7 cellular contexts compared by ENCODE assay signal in genomic region chr7:131110294-131111080, GRCh38.
DNase-seq lines count a peak whose midpoint lies in the region; ATAC-seq, FAIRE-seq and TF ChIP-seq lines count a peak whose summit lies in the region.

No MANE protein-coding gene starts in this region.

- no peak for TF ChIP-seq RAD21 in HepG2 (CRISPR knock-in tag; IDR thresholded peaks at IDR 0.05)

- H3K4me1 ChIP-seq in mammary epithelial cell (ENCODE audit: insufficient read depth, low read length) (peaks cover 31% of the 10 kb centered on the region), HepG2 (ENCODE audit: insufficient read depth, low read length) (peaks cover 31% of the 10 kb centered on the region)

- H3K79me2 ChIP-seq in mammary epithelial cell (ENCODE audit: insufficient read depth, low read length) = peaks cover 43% of the 10 kb centered on the region
- H3K79me2 ChIP-seq in HepG2 (ENCODE audit: insufficient read depth, low read length) = peaks cover 28% of the 10 kb centered on the region

- CTCF ChIA-PET in mammary epithelial cell (lab: Charles Lee; ENCODE audit: low non-redundant PET) = no interaction called here
- CTCF ChIA-PET in HepG2 (lab: Yijun Ruan, JAX; ENCODE audit: low intra/inter-chr PET ratio, low total read pairs) = no interaction called here

- H3K27me3 ChIP-seq in mammary epithelial cell (ENCODE audit: insufficient read depth, low read length) (no peaks in the 10 kb centered on the region), HepG2 (ENCODE audit: control insufficient read depth in 1 of 2, insufficient read depth in 2 of 2, low read length in 2 of 2) (no peaks in the 10 kb centered on the region; a peak in 1 of 5 replicates)

- peak; percentile 1; the same call in 1 of the 3 replicates for ATAC-seq in HepG2

- TF ChIP-seq CTCF in mammary epithelial cell (conservative IDR thresholded peaks at IDR 0.05 in 1 of 2, IDR thresholded peaks at IDR 0.05 in 1 of 2; ENCODE audit: extremely low read depth in 1 of 2, insufficient read depth in 1 of 2, low read depth in 1 of 2, low read length in 2 of 2) = no peak
- no peak for TF ChIP-seq CTCF in HepG2 (CRISPR knock-in tag; IDR thresholded peaks at IDR 0.05)

- no peaks in the 10 kb centered on the region for H4K20me1 ChIP-seq in mammary epithelial cell (ENCODE audit: insufficient read depth, low read length)
- peaks cover under 1% of the 10 kb centered on the region; the same call in 1 of the 2 replicates for H4K20me1 ChIP-seq in HepG2 (ENCODE audit: insufficient read depth, low read length)

- H3K9ac ChIP-seq in mammary epithelial cell (ENCODE audit: insufficient read depth, low read length) = peak overlapping the region; percentile 77
- peak overlapping the region; percentile 89 for H3K9ac ChIP-seq in HepG2 (ENCODE audit: insufficient read depth, low read depth, low read length)

- in situ Hi-C loops in mammary epithelial cell (cut with MboI; ENCODE audit: low sequenced_read_pairs in 2 of 2) (loop anchor here in 1 of 2 donors (25.0 kb wide), 1 partner anchor 177 kb away; no protein-coding TSS in a partner anchor), HepG2 (cut with HindIII; ENCODE audit: extremely low pct_ligation_motif_present, low pct_unique_long_range_greater_than_20kb) (no loop called here)

- intact Hi-C loops in mammary epithelial cell (cut with micrococcal nuclease) (loop anchor here (1.0 kb wide), 1 partner anchor 78 kb away; no protein-coding TSS in a partner anchor), HepG2 (cut with micrococcal nuclease; ENCODE audit: unreplicated experiment) (loop anchor here (2.0 kb wide), 1 partner anchor 216 kb away; the partner anchor contains the start of gene MKLN1)

- H3K27ac ChIP-seq in mammary epithelial cell (ENCODE audit: insufficient read depth, low read depth, low read length) (peak overlapping the region; percentile 82), HepG2 (ENCODE audit: extremely low read length, insufficient read depth, low read length) (peak overlapping the region; percentile 73), temporal lobe (ENCODE audit: low read depth, low read length) (peak overlapping the region; percentile 99)

- POLR2A ChIA-PET in HepG2 (lab: Yijun Ruan, JAX) = interaction anchor here (1.3 to 2.4 kb wide), 4 partner anchors 22 to 216 kb away, joined by 3 to 11 read pairs (median 4); no protein-coding TSS in a partner anchor

- H2AFZ ChIP-seq in mammary epithelial cell (ENCODE audit: low read depth, low read length) (peak overlapping the region; percentile 84), HepG2 (ENCODE audit: low read length) (peak overlapping the region; percentile 77)

- TF ChIP-seq EP300 in HepG2 (IDR thresholded peaks at IDR 0.05; ENCODE audit: low read depth in 2 of 2, low read length in 2 of 2) = no peak
- TF ChIP-seq EP300 in HepG2 (CRISPR knock-in tag; IDR thresholded peaks at IDR 0.05; ENCODE audit: borderline replicate concordance) = no peak

- no peak; a peak in 1 of 4 replicates for TF ChIP-seq POLR2A in HepG2 (IDR thresholded peaks at IDR 0.05; ENCODE audit: insufficient read depth in 1 of 2, low read depth in 2 of 2, low read length in 2 of 2)

- BruUV-seq in mammary epithelial cell (replicated peaks; lab: Mats Ljungman, UMichigan) (TSS peak; percentile 37), HepG2 (replicated peaks; lab: Mats Ljungman, UMichigan) (TSS peak; percentile 53)

- peak; percentile 72 for FAIRE-seq in HepG2 (lab: Jason Lieb, UNC)

- H3K4me3 ChIP-seq in mammary epithelial cell (replicated peaks in 1 of 3; ENCODE audit: insufficient read depth in 1 of 3, low read depth in 2 of 3, low read length in 3 of 3) (peak overlapping the region; percentile 45 to 86 (median 64)), HepG2 (replicated peaks in 1 of 3; ENCODE audit: insufficient read depth in 1 of 3, low read depth in 2 of 3, low read length in 3 of 3) (peak overlapping the region; percentile 85 to 91 (median 89))

- peak overlapping the region; percentile 89 for H3K4me2 ChIP-seq in mammary epithelial cell (ENCODE audit: insufficient read depth, low read depth, low read length)
- H3K4me2 ChIP-seq in HepG2 (ENCODE audit: low read depth, low read length) = peak overlapping the region; percentile 100

- H3K9me3 ChIP-seq in mammary epithelial cell (replicated peaks; ENCODE audit: insufficient read depth, low read length) = no peaks in the 10 kb centered on the region
- H3K9me3 ChIP-seq in HepG2 (ENCODE audit: low read length) = no peaks in the 10 kb centered on the region

- dilution Hi-C loops in mammary epithelial cell (cut with HindIII; ENCODE audit: low sequenced_read_pairs) = no loop called here

- DNase-seq in EL (peak; percentile 41), M059J (ENCODE audit: low read depth) (peak; percentile 60), mammary epithelial cell (peak; percentile 26), HepG2 (ENCODE audit: low spot score) (no peak), NCI-H187 treated with DMSO at 0.1 percent for 48 hours (lab: John Stamatoyannopoulos, UW) (no peak)
- DNase-seq in activated CD8-positive, alpha-beta memory T cell treated with anti-CD3 and anti-CD28 coated beads for 24 hours = no peak

- H3K36me3 ChIP-seq in mammary epithelial cell (ENCODE audit: insufficient read depth, low read length) (no peaks in the 10 kb centered on the region), HepG2 (replicated peaks in 1 of 2; ENCODE audit: control insufficient read depth in 1 of 2, insufficient read depth in 2 of 2, low read length in 2 of 2) (no peaks in the 10 kb centered on the region)

- 6% methylated on average over 3 of the region's 12 CpGs for WGBS in mammary epithelial cell (ENCODE audit: low coverage, missing lambda C conversion rate)
- WGBS in HepG2 (ENCODE audit: low lambda C conversion rate) = 1% methylated on average over 8 of the region's 12 CpGs

TF ChIP-seq in HepG2, 621 proteins besides CTCF, POLR2A, EP300 and RAD21 (continues in another document):
- no peak for TF ChIP-seq FLYWCH1 (CRISPR knock-in tag; IDR thresholded peaks at IDR 0.05)
- TF ChIP-seq ZNF468 (CRISPR knock-in tag; IDR thresholded peaks at IDR 0.05) = no peak
- no peak for TF ChIP-seq THRA (CRISPR knock-in tag; IDR thresholded peaks at IDR 0.05; ENCODE audit: borderline replicate concordance)
- TF ChIP-seq ZNF142 (CRISPR knock-in tag; IDR thresholded peaks at IDR 0.05) = no peak
- TF ChIP-seq ZNF563 (CRISPR knock-in tag; IDR thresholded peaks at IDR 0.05) = no peak

Comparison
In these comparisons a context has a peak if more than half of its experiments do, and no peak if none do; other contexts are left out.
1. DNase-seq: peak in EL (single experiment), M059J (single experiment) and mammary epithelial cell (single experiment); none in HepG2 (single experiment), NCI-H187 treated with DMSO at 0.1 percent for 48 hours (single experiment) and activated CD8-positive, alpha-beta memory T cell treated with anti-CD3 and anti-CD28 coated beads for 24 hours (single experiment).
2. Peak in every context shown above with its lines, with median percentiles within 50 percentile points of each other: H3K27ac ChIP-seq.